Comparison of ENCODE assay signal across 9 cellular contexts in genomic region chr3:114452176-114452744, GRCh38.
A peak's percentile ranks its signal among the peaks of the same experiment; 100 is the strongest.
DNase-seq lines count a peak whose midpoint lies in the region; TF ChIP-seq lines count a peak whose summit lies in the region.
"Had no signal": no experiment of that assay in that cellular context is flagged by ENCODE, and none has a peak within 500 bp of the region (broad histone marks: within the 10 kb centered on the region; RNA-seq: fewer than 3 reads in every experiment).

No MANE protein-coding gene starts in this region.

- H3K9me3 Mint-ChIP-seq in neural progenitor cell = no peaks in the 10 kb centered on the region

- H3K9me3 ChIP-seq in neural progenitor cell (ENCODE audit: low read depth) = no peaks in the 10 kb centered on the region

- no peaks in the 10 kb centered on the region for H3K36me3 Mint-ChIP-seq in neural progenitor cell

- intact Hi-C loops in lower leg skin (cut with DNase I; ENCODE audit: low total_unique reads) = no loop called here

- 59 to 62% methylated on average over 1 of the region's 1 CpG for WGBS in lower leg skin, 2 donors

- no peak for TF ChIP-seq POLR2A in lower leg skin (IDR thresholded peaks at IDR 0.05)

- H3K9ac ChIP-seq in neural progenitor cell = no peak overlapping the region

- peak overlapping the region; percentile 46 for H3K4me3 Mint-ChIP-seq in neural progenitor cell

- TF ChIP-seq CTCF in 22Rv1 (IDR thresholded peaks at IDR 0.05) = no peak
- TF ChIP-seq CTCF in neural progenitor cell (IDR thresholded peaks at IDR 0.05) = no peak
- no peak for TF ChIP-seq CTCF in lower leg skin (IDR thresholded peaks at IDR 0.05)

- H3K79me2 ChIP-seq in neural progenitor cell (ENCODE audit: low read depth) = no peaks in the 10 kb centered on the region

- H3K27ac ChIP-seq in 22Rv1 (peak overlapping the region; percentile 25; the same call in 1 of the 2 replicates), neural progenitor cell (no peak overlapping the region)

- peaks cover 16% of the 10 kb centered on the region for H3K4me1 ChIP-seq in neural progenitor cell

- H3K27me3 ChIP-seq in neural progenitor cell = peaks cover 6% of the 10 kb centered on the region

- no peak overlapping the region for H2AFZ ChIP-seq in neural progenitor cell (replicated peaks)

- DNase-seq in NCI-H2029 (lab: John Stamatoyannopoulos, UW) (peak; percentile 18), cerebellar cortex (ENCODE audit: low spot score) (peak; percentile 75), neural progenitor cell (ENCODE audit: low spot score) (no peak), NCI-H146 treated with DMSO at 0.1 percent for 48 hours (lab: John Stamatoyannopoulos, UW; ENCODE audit: unreplicated experiment) (no peak), lower leg skin (ENCODE audit: low spot score in 2 of 2) (no peak), NCI-H1436 (lab: John Stamatoyannopoulos, UW) (no peak), ureter (ENCODE audit: low spot score) (no peak)
- DNase-seq: activated CD4-positive, alpha-beta T cell treated with anti-CD3 and anti-CD28 coated beads, Interleukin-2, amount 50 U/mL, for 48 hours had no signal

- no peaks in the 10 kb centered on the region for H3K36me3 ChIP-seq in neural progenitor cell

- H3K4me3 ChIP-seq in neural progenitor cell (no peak overlapping the region), lower leg skin (ENCODE audit: low read depth, poor library complexity, severe bottlenecking) (no peak overlapping the region)

- H3F3A ChIP-seq in neural progenitor cell (ENCODE audit: low read depth) = no peaks in the 10 kb centered on the region

- H3K4me2 ChIP-seq in neural progenitor cell = no peak overlapping the region

- no peaks in the 10 kb centered on the region for H3K27me3 Mint-ChIP-seq in neural progenitor cell (ENCODE audit: insufficient read depth, low read depth)

- no peak overlapping the region for H3K27ac Mint-ChIP-seq in neural progenitor cell

- H4K20me1 ChIP-seq in neural progenitor cell (ENCODE audit: low read depth) = no peaks in the 10 kb centered on the region

- H3K4me1 Mint-ChIP-seq in neural progenitor cell = peaks cover 31% of the 10 kb centered on the region

Comparison
In these comparisons a context has a peak if more than half of its experiments do, and no peak if none do; other contexts are left out.
1. DNase-seq: peak in NCI-H2029 (single experiment) and cerebellar cortex (single experiment); none in neural progenitor cell (single experiment), NCI-H146 treated with DMSO at 0.1 percent for 48 hours (single experiment), lower leg skin (0 of 2), NCI-H1436 (single experiment) and ureter (single experiment).